ENCODE assay signal across 31 cellular contexts in genomic region chr21:16347223-16347622, GRCh38.
DNase-seq lines count a peak whose midpoint lies in the region; ATAC-seq, FAIRE-seq and TF ChIP-seq lines count a peak whose summit lies in the region.
"Had no signal": no experiment of that assay in that cellular context is flagged by ENCODE, and none has a peak within 500 bp of the region (broad histone marks: within the 10 kb centered on the region; RNA-seq: fewer than 3 reads in every experiment).

No MANE protein-coding gene starts in this region.

- FAIRE-seq in H54 (lab: Jason Lieb, UNC), result peak; percentile 6
- FAIRE-seq in HepG2 (lab: Jason Lieb, UNC), result no peak
- FAIRE-seq: A204.1, A549, D721Med had no signal

- H4K20me1 ChIP-seq in neural cell (ENCODE audit: insufficient read depth) (no peaks in the 10 kb centered on the region), HepG2 (ENCODE audit: insufficient read depth, low read length) (no peaks in the 10 kb centered on the region)
- H4K20me1 ChIP-seq: BLaER1; BLaER1 treated with 17β-estradiol and CSF1 and Interleukin-3, amounts not matched to agents 10 nM and 100 nM had no signal

- H3K9me2 ChIP-seq in neural cell (ENCODE audit: insufficient read depth, low read length), result no peaks in the 10 kb centered on the region

- H3K36me3 ChIP-seq in neural cell (ENCODE audit: insufficient read depth, low read length), result no peaks in the 10 kb centered on the region
- no peaks in the 10 kb centered on the region for H3K36me3 ChIP-seq in HepG2 (replicated peaks in 1 of 2; ENCODE audit: control insufficient read depth in 1 of 2, insufficient read depth in 2 of 2, low read length in 2 of 2)
- H3K36me3 ChIP-seq: BE2C; BLaER1; BLaER1 treated with 17β-estradiol and CSF1 and Interleukin-3, amounts not matched to agents 10 nM and 100 nM had no signal

- H3K9ac ChIP-seq in neural cell (ENCODE audit: low read length) (no peak overlapping the region), HepG2 (ENCODE audit: insufficient read depth, low read depth, low read length) (no peak overlapping the region)
- H3K9ac ChIP-seq: BLaER1; BLaER1 treated with 17β-estradiol and CSF1 and Interleukin-3, amounts not matched to agents 10 nM and 100 nM had no signal

- H3K4me3 ChIP-seq in neural cell (ENCODE audit: low read length) (no peak overlapping the region), HepG2 (replicated peaks in 1 of 3; ENCODE audit: insufficient read depth in 1 of 3, low read depth in 2 of 3, low read length in 3 of 3) (no peak overlapping the region)
- H3K4me3 ChIP-seq: A549; BLaER1; BLaER1 treated with 17β-estradiol and CSF1 and Interleukin-3, amounts not matched to agents 10 nM and 100 nM had no signal

- H3K79me2 ChIP-seq in neural cell (replicated peaks; ENCODE audit: insufficient read depth, low read length) (no peaks in the 10 kb centered on the region), HepG2 (ENCODE audit: insufficient read depth, low read length) (no peaks in the 10 kb centered on the region)

- no peaks in the 10 kb centered on the region for H3K4me1 ChIP-seq in HepG2 (ENCODE audit: insufficient read depth, low read length)
- H3K4me1 ChIP-seq: A549; BE2C; BLaER1; BLaER1 treated with 17β-estradiol and CSF1 and Interleukin-3, amounts not matched to agents 10 nM and 100 nM; Caco-2 had no signal

- TF ChIP-seq RAD21 in neural cell (conservative IDR thresholded peaks at IDR 0.05), result no peak
- TF ChIP-seq RAD21 in HepG2 (CRISPR knock-in tag; IDR thresholded peaks at IDR 0.05), result no peak

- no peak for ATAC-seq in HepG2
- ATAC-seq: A549; CD8-positive, alpha-beta T cell had no signal

- TF ChIP-seq CTCF in neural cell (IDR thresholded peaks at IDR 0.05; ENCODE audit: poor library complexity, severe bottlenecking), result no peak
- no peak for TF ChIP-seq CTCF in HepG2 (CRISPR knock-in tag; IDR thresholded peaks at IDR 0.05)

- in situ Hi-C loops in HepG2 (cut with HindIII; ENCODE audit: extremely low pct_ligation_motif_present, low pct_unique_long_range_greater_than_20kb), result loop anchor here (25.0 kb wide), 1 partner anchor 460 kb away; no protein-coding TSS in a partner anchor

- H3K9me3 ChIP-seq in neural cell (ENCODE audit: low read length) (no peaks in the 10 kb centered on the region), HepG2 (ENCODE audit: low read length) (no peaks in the 10 kb centered on the region)
- H3K9me3 ChIP-seq: A549; BE2C; BLaER1; BLaER1 treated with 17β-estradiol and CSF1 and Interleukin-3, amounts not matched to agents 10 nM and 100 nM; Caco-2 had no signal

- TF ChIP-seq EP300 in neural cell (conservative IDR thresholded peaks at IDR 0.05; ENCODE audit: poor library complexity, severe bottlenecking), result peak; percentile 94
- no peak for TF ChIP-seq EP300 in HepG2 (IDR thresholded peaks at IDR 0.05; ENCODE audit: low read depth in 2 of 2, low read length in 2 of 2)
- TF ChIP-seq EP300 in HepG2 (CRISPR knock-in tag; IDR thresholded peaks at IDR 0.05; ENCODE audit: borderline replicate concordance), result no peak

- H2AFZ ChIP-seq in neural cell (ENCODE audit: low read depth, low read length) (no peak overlapping the region), HepG2 (ENCODE audit: low read length) (no peak overlapping the region)

- POLR2A ChIA-PET in HepG2 (lab: Yijun Ruan, JAX), result no interaction called here

- H3K27me3 ChIP-seq in neural cell (ENCODE audit: insufficient read depth, low read depth, low read length) (no peaks in the 10 kb centered on the region), HepG2 (ENCODE audit: control insufficient read depth in 1 of 2, insufficient read depth in 2 of 2, low read length in 2 of 2) (no peaks in the 10 kb centered on the region)
- H3K27me3 ChIP-seq: BE2C; BLaER1; BLaER1 treated with 17β-estradiol and CSF1 and Interleukin-3, amounts not matched to agents 10 nM and 100 nM had no signal

- intact Hi-C loops in HepG2 (cut with micrococcal nuclease; ENCODE audit: unreplicated experiment), result no loop called here

- H3F3A ChIP-seq in neural cell (ENCODE audit: insufficient read depth, low read length, poor library complexity, severe bottlenecking), result no peaks in the 10 kb centered on the region

- CTCF ChIA-PET in HepG2 (lab: Yijun Ruan, JAX; ENCODE audit: low intra/inter-chr PET ratio, low total read pairs), result no interaction called here

- TF ChIP-seq POLR2A in H54 (IDR thresholded peaks at IDR 0.05; ENCODE audit: low read depth, low read length) (no peak), HepG2 (IDR thresholded peaks at IDR 0.05; ENCODE audit: insufficient read depth in 1 of 2, low read depth in 2 of 2, low read length in 2 of 2) (no peak)

- DNase-seq in H54 (ENCODE audit: insufficient read length, low spot score) (no peak), superior temporal gyrus (ENCODE audit: extremely low spot score) (no peak), HepG2 (ENCODE audit: low spot score) (no peak)
- DNase-seq: 8988T; ACHN; AML-193; BE2C; C1 segment of cervical spinal cord; Caco-2; Calu3; CD4-positive, alpha-beta memory T cell; CD4-positive, alpha-beta T cell; CD4-positive, CD25-positive, alpha-beta regulatory T cell; CD8-positive, alpha-beta memory T cell; CD8-positive, alpha-beta T cell; COR-L47; DMS 273 treated with DMSO at 0.1 percent for 48 hours; DMS153; DMS53; DMS79; DMS79 treated with DMSO at 0.1 percent for 48 hours; DND-41; EL had no signal

- no TSS peak for BruUV-seq in HepG2 (replicated peaks; lab: Mats Ljungman, UMichigan)

- H3K27ac ChIP-seq in neural cell (ENCODE audit: low read length) (no peak overlapping the region), HepG2 (ENCODE audit: extremely low read length, insufficient read depth, low read length) (no peak overlapping the region)
- H3K27ac ChIP-seq: 22Rv1; A549; BLaER1; BLaER1 treated with 17β-estradiol and CSF1 and Interleukin-3, amounts not matched to agents 10 nM and 100 nM; C4-2B had no signal

- no peak overlapping the region for H3K4me2 ChIP-seq in neural cell (ENCODE audit: low read length)
- H3K4me2 ChIP-seq in HepG2 (ENCODE audit: low read depth, low read length), result no peak overlapping the region
- H3K4me2 ChIP-seq: A549; BLaER1; BLaER1 treated with 17β-estradiol and CSF1 and Interleukin-3, amounts not matched to agents 10 nM and 100 nM had no signal

TF ChIP-seq in neural cell, 6 proteins besides CTCF, POLR2A, EP300 and RAD21:
- TF ChIP-seq POLR2AphosphoS5 (IDR thresholded peaks at IDR 0.05) (peak; percentile 70), EZH2 (IDR thresholded peaks at IDR 0.05; ENCODE audit: borderline replicate concordance, insufficient read depth, low read length, poor library complexity, severe bottlenecking) (no peak)

TF ChIP-seq in HepG2, 621 proteins besides CTCF, POLR2A, EP300 and RAD21 (continues in another document):
- TF ChIP-seq ONECUT2 (CRISPR knock-in tag; IDR thresholded peaks at IDR 0.05), result no peak
- no peak for TF ChIP-seq CEBPZ (IDR thresholded peaks at IDR 0.05; ENCODE audit: low read length)
- TF ChIP-seq CREB3 (CRISPR knock-in tag; IDR thresholded peaks at IDR 0.05), result no peak
- no peak for TF ChIP-seq TFDP1 (CRISPR knock-in tag; IDR thresholded peaks at IDR 0.05; ENCODE audit: borderline replicate concordance)
- TF ChIP-seq NR2F1 (CRISPR knock-in tag; IDR thresholded peaks at IDR 0.05), result no peak
- TF ChIP-seq ZBTB7B (CRISPR knock-in tag; IDR thresholded peaks at IDR 0.05), result no peak
- TF ChIP-seq ZNF720 (CRISPR knock-in tag; IDR thresholded peaks at IDR 0.05), result no peak
- TF ChIP-seq KAT8 (CRISPR knock-in tag; IDR thresholded peaks at IDR 0.05), result no peak
- no peak for TF ChIP-seq JUN (CRISPR knock-in tag; IDR thresholded peaks at IDR 0.05)
- no peak for TF ChIP-seq TOE1 (CRISPR knock-in tag; IDR thresholded peaks at IDR 0.05)
- no peak for TF ChIP-seq RFXAP (CRISPR knock-in tag; IDR thresholded peaks at IDR 0.05; ENCODE audit: borderline replicate concordance)
- TF ChIP-seq MTA3 (CRISPR knock-in tag; IDR thresholded peaks at IDR 0.05), result no peak
